1 cellular context compared by ENCODE assay signal in the genomic region with DNA sequence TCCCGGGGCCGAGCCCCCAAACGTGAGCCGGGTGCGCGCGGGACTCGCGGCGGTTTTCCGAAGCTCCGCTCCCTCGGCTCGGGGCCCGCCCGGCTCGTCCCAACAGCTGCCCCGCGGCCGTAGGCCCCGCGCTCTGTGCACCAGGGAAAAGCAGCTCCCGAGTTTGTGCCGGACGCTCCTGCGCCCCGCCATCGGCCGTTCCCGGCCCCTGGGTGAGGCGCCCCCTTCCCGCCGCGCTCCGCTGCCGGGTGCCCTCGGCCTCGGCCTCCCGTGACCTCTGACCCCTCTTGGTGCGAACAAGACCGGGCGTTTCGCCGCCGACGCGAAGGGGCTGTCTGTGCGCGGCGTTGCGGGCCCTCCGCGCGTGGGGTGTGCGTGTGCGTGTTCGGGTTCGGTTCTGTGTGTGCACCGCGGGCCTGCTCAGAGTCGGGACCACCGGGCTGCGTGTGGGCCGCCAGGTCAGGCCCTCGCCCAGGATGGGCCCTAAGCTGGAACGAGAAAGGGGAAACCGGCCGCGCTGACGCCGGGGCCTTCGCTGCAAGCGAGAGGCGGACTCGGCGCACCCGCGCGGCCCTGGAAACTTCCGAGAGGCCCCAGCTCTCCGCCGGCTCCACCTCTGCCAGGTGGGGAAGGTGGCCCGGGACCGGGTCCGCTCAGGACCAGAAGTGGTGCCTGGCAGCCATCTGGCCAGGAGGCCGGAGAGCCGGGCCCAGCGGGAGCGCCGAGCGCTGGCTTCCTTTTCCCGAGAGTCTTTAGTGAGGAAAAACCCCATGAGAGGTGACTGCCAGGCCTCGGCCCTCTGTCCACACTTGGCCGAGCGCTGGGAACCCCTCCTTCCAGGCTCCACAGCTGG.
TF ChIP-seq lines count a peak whose summit lies in the region.

No MANE protein-coding gene starts in this region.

TF ChIP-seq in neural cell, 6 proteins besides CTCF, POLR2A, EP300 and RAD21:
- TF ChIP-seq, protein P1, sequence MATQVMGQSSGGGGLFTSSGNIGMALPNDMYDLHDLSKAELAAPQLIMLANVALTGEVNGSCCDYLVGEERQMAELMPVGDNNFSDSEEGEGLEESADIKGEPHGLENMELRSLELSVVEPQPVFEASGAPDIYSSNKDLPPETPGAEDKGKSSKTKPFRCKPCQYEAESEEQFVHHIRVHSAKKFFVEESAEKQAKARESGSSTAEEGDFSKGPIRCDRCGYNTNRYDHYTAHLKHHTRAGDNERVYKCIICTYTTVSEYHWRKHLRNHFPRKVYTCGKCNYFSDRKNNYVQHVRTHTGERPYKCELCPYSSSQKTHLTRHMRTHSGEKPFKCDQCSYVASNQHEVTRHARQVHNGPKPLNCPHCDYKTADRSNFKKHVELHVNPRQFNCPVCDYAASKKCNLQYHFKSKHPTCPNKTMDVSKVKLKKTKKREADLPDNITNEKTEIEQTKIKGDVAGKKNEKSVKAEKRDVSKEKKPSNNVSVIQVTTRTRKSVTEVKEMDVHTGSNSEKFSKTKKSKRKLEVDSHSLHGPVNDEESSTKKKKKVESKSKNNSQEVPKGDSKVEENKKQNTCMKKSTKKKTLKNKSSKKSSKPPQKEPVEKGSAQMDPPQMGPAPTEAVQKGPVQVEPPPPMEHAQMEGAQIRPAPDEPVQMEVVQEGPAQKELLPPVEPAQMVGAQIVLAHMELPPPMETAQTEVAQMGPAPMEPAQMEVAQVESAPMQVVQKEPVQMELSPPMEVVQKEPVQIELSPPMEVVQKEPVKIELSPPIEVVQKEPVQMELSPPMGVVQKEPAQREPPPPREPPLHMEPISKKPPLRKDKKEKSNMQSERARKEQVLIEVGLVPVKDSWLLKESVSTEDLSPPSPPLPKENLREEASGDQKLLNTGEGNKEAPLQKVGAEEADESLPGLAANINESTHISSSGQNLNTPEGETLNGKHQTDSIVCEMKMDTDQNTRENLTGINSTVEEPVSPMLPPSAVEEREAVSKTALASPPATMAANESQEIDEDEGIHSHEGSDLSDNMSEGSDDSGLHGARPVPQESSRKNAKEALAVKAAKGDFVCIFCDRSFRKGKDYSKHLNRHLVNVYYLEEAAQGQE (IDR thresholded peaks at IDR 0.05; ENCODE audit: borderline replicate concordance) = no peak
- TF ChIP-seq SMC3 (conservative IDR thresholded peaks at IDR 0.05; ENCODE audit: poor library complexity) (no peak), TAF1 (IDR thresholded peaks at IDR 0.05; ENCODE audit: low read depth) (no peak), POLR2AphosphoS5 (IDR thresholded peaks at IDR 0.05) (no peak), EZH2 (IDR thresholded peaks at IDR 0.05; ENCODE audit: borderline replicate concordance, insufficient read depth, low read length, poor library complexity, severe bottlenecking) (no peak), MXI1 (conservative IDR thresholded peaks at IDR 0.05; ENCODE audit: poor library complexity, severe bottlenecking) (no peak)
TF ChIP-seq in neural cell: peak in this region for 0.
